In genomic region chr7:71721742-71722141, GRCh38 we compare ENCODE assay signal across 29 cellular contexts.
DNase-seq lines count a peak whose midpoint lies in the region; ATAC-seq and TF ChIP-seq lines count a peak whose summit lies in the region.
"Had no signal": no experiment of that assay in that cellular context is flagged by ENCODE, and none has a peak within 500 bp of the region (broad histone marks: within the 10 kb centered on the region; RNA-seq: fewer than 3 reads in every experiment).

No MANE protein-coding gene starts in this region.

- no peaks in the 10 kb centered on the region for H3K79me1 ChIP-seq in mesendoderm (ENCODE audit: low read length)

- no peak overlapping the region for H2BK120ac ChIP-seq in mesendoderm (ENCODE audit: low read depth, low read length)

- no peak overlapping the region for H3K27ac ChIP-seq in hepatocyte
- H3K27ac ChIP-seq in mesendoderm (ENCODE audit: low read depth, low read length): no peak overlapping the region
- H3K27ac ChIP-seq: 22Rv1; A549; BLaER1; BLaER1 treated with 17β-estradiol and CSF1 and Interleukin-3, amounts not matched to agents 10 nM and 100 nM; C4-2B had no signal

- no peak overlapping the region for H2AK5ac ChIP-seq in mesendoderm (ENCODE audit: low read length)

- H3K27me3 ChIP-seq in hepatocyte (peaks cover 36% of the 10 kb centered on the region), mesendoderm (ENCODE audit: insufficient read depth, low read length, poor library complexity) (no peaks in the 10 kb centered on the region)
- H3K27me3 ChIP-seq: BE2C; BLaER1; BLaER1 treated with 17β-estradiol and CSF1 and Interleukin-3, amounts not matched to agents 10 nM and 100 nM had no signal

- H4K8ac ChIP-seq in mesendoderm (ENCODE audit: low read depth, low read length): no peak overlapping the region

- peak overlapping the region; percentile 96 for H2BK5ac ChIP-seq in mesendoderm (ENCODE audit: low read length)

- no peak overlapping the region for H2AFZ ChIP-seq in hepatocyte

- H3K4me1 ChIP-seq in hepatocyte (ENCODE audit: insufficient read depth): no peaks in the 10 kb centered on the region
- peaks cover 10% of the 10 kb centered on the region for H3K4me1 ChIP-seq in mesendoderm (ENCODE audit: control insufficient read depth, low read depth, low read length)
- H3K4me1 ChIP-seq: A549; BE2C; BLaER1; BLaER1 treated with 17β-estradiol and CSF1 and Interleukin-3, amounts not matched to agents 10 nM and 100 nM; Caco-2 had no signal

- no peak overlapping the region for H4K5ac ChIP-seq in mesendoderm (ENCODE audit: low read length)

- no peak overlapping the region for H3K4ac ChIP-seq in mesendoderm (ENCODE audit: low read depth, low read length)

- H3K4me3 ChIP-seq in hepatocyte (no peak overlapping the region), mesendoderm (ENCODE audit: low read length) (no peak overlapping the region)
- H3K4me3 ChIP-seq: A549; BLaER1; BLaER1 treated with 17β-estradiol and CSF1 and Interleukin-3, amounts not matched to agents 10 nM and 100 nM had no signal

- H3K79me2 ChIP-seq in hepatocyte: no peaks in the 10 kb centered on the region
- no peaks in the 10 kb centered on the region for H3K79me2 ChIP-seq in mesendoderm (ENCODE audit: control insufficient read depth, insufficient read depth, low read length)

- H2BK15ac ChIP-seq in mesendoderm (replicated peaks; ENCODE audit: low read depth): no peak overlapping the region

- peak overlapping the region; percentile 62 for H3K56ac ChIP-seq in mesendoderm (ENCODE audit: low read length)

- no peaks in the 10 kb centered on the region for H4K20me1 ChIP-seq in hepatocyte (ENCODE audit: insufficient read depth, poor library complexity, severe bottlenecking)
- H4K20me1 ChIP-seq: BLaER1; BLaER1 treated with 17β-estradiol and CSF1 and Interleukin-3, amounts not matched to agents 10 nM and 100 nM had no signal

- TF ChIP-seq CTCF in hepatocyte (IDR thresholded peaks at IDR 0.05; ENCODE audit: poor library complexity): no peak

- no peak overlapping the region for H3K9ac ChIP-seq in mesendoderm (ENCODE audit: low read length)
- H3K9ac ChIP-seq: BLaER1; BLaER1 treated with 17β-estradiol and CSF1 and Interleukin-3, amounts not matched to agents 10 nM and 100 nM had no signal

- H3K9me2 ChIP-seq in hepatocyte (replicated peaks; ENCODE audit: insufficient read depth): no peaks in the 10 kb centered on the region

- peak; percentile 26 for DNase-seq in hepatocyte (ENCODE audit: low spot score)
- peak; percentile 85 for DNase-seq in mesendoderm
- DNase-seq in mesenteric fat pad (ENCODE audit: low spot score): no peak
- DNase-seq: 8988T; ACHN; AML-193; BE2C; C1 segment of cervical spinal cord; Caco-2; Calu3; CD4-positive, alpha-beta memory T cell; CD4-positive, alpha-beta T cell; CD4-positive, CD25-positive, alpha-beta regulatory T cell; CD8-positive, alpha-beta memory T cell; CD8-positive, alpha-beta T cell; COR-L47; DMS 273 treated with DMSO at 0.1 percent for 48 hours; DMS153; DMS53; DMS79; DMS79 treated with DMSO at 0.1 percent for 48 hours; DND-41; EL had no signal

- H3K36me3 ChIP-seq in hepatocyte (replicated peaks; ENCODE audit: insufficient read depth, low read depth) (no peaks in the 10 kb centered on the region), mesendoderm (ENCODE audit: control insufficient read depth, insufficient read depth, low read length) (no peaks in the 10 kb centered on the region)
- H3K36me3 ChIP-seq: BE2C; BLaER1; BLaER1 treated with 17β-estradiol and CSF1 and Interleukin-3, amounts not matched to agents 10 nM and 100 nM had no signal

- H3K9me3 ChIP-seq in hepatocyte (ENCODE audit: low read depth): no peaks in the 10 kb centered on the region
- H3K9me3 ChIP-seq: A549, BE2C had no signal

- H3K4me2 ChIP-seq in hepatocyte (no peak overlapping the region), mesendoderm (ENCODE audit: low read length) (peak overlapping the region; percentile 16)
- H3K4me2 ChIP-seq: A549; BLaER1; BLaER1 treated with 17β-estradiol and CSF1 and Interleukin-3, amounts not matched to agents 10 nM and 100 nM had no signal

- no peak overlapping the region for H3K23ac ChIP-seq in mesendoderm (ENCODE audit: low read length)

- H3K18ac ChIP-seq in mesendoderm (ENCODE audit: low read length): no peak overlapping the region

- no peak for ATAC-seq in HG02763 (IDR thresholded peaks at IDR 0.05; ENCODE audit: unreplicated experiment)
- ATAC-seq: A549; CD8-positive, alpha-beta T cell had no signal

- 36% methylated on average over 3 of the region's 3 CpGs for WGBS in hepatocyte (ENCODE audit: low lambda C conversion rate, missing lambda C conversion rate)
- WGBS in mesendoderm (ENCODE audit: extremely low coverage, insufficient coverage, low lambda C conversion rate): no CpG with 5 or more reads among the region's 3 CpGs
